ENCODE assay signal across 8 cellular contexts in genomic region chr9:121650220-121651013, GRCh38. TPM values are rescaled to one million over a fixed set of nuclear protein-coding genes. Genes with fewer than 3 reads are reported as not detected.
A peak's percentile ranks its signal among the peaks of the same experiment; 100 is the strongest.
DNase-seq lines count a peak whose midpoint lies in the region; ATAC-seq and TF ChIP-seq lines count a peak whose summit lies in the region.

No MANE protein-coding gene starts in this region.

- peaks cover 0 to 76% (median 22%) of the 10 kb centered on the region in 3 donors for H3K4me1 ChIP-seq in gastroesophageal sphincter

- H3K27ac ChIP-seq in gastroesophageal sphincter = peak overlapping the region in 3 of 4 donors; percentile 69 to 76 (median 69)

- no peaks in the 10 kb centered on the region for H3K27me3 ChIP-seq in gastroesophageal sphincter

- H3K4me3 ChIP-seq in gastroesophageal sphincter = peak overlapping the region in 1 of 2 donors; percentile 72

- ATAC-seq in activated naive CD4-positive, alpha-beta T cell treated with anti-CD3 and anti-CD28 coated beads, Interleukin-2, amount 50 U/mL, for 72 hours = peak; percentile 42 to 86
- ATAC-seq in gastroesophageal sphincter = peak; percentile 10

- H3K4me3 Mint-ChIP-seq in progenitor cell of endocrine pancreas (ENCODE audit: low read depth) = peak overlapping the region; percentile 74

- peaks cover 35% of the 10 kb centered on the region for H3K4me1 Mint-ChIP-seq in progenitor cell of endocrine pancreas (ENCODE audit: low read depth)

- no peaks in the 10 kb centered on the region for H3K27me3 Mint-ChIP-seq in progenitor cell of endocrine pancreas

- H3K9me3 Mint-ChIP-seq in activated naive CD4-positive, alpha-beta T cell treated with anti-CD3 and anti-CD28 coated beads, Interleukin-2, amount 50 U/mL, for 72 hours = no peaks in the 10 kb centered on the region
- H3K9me3 Mint-ChIP-seq in progenitor cell of endocrine pancreas (ENCODE audit: low read depth) = no peaks in the 10 kb centered on the region

- H3K9me3 ChIP-seq in gastroesophageal sphincter = no peaks in the 10 kb centered on the region

- TF ChIP-seq POLR2A in gastroesophageal sphincter (IDR thresholded peaks at IDR 0.05) = no peak

- TF ChIP-seq CTCF in gastroesophageal sphincter (IDR thresholded peaks at IDR 0.05) = no peak
- TF ChIP-seq CTCF in progenitor cell of endocrine pancreas (IDR thresholded peaks at IDR 0.05; ENCODE audit: unreplicated experiment) = no peak

- TF ChIP-seq EP300 in gastroesophageal sphincter (IDR thresholded peaks at IDR 0.05) = no peak

- no peaks in the 10 kb centered on the region for H3K36me3 ChIP-seq in gastroesophageal sphincter

- 23 to 43% methylated on average over 3 to 4 of the region's 15 CpGs for WGBS in gastroesophageal sphincter (ENCODE audit: low coverage in 1 of 2), 2 donors

- no peaks in the 10 kb centered on the region for H3K36me3 Mint-ChIP-seq in activated naive CD4-positive, alpha-beta T cell treated with anti-CD3 and anti-CD28 coated beads, Interleukin-2, amount 50 U/mL, for 72 hours
- no peaks in the 10 kb centered on the region for H3K36me3 Mint-ChIP-seq in progenitor cell of endocrine pancreas (ENCODE audit: insufficient read depth)

- peak in 1 of 2 donors; percentile 59 for DNase-seq in activated naive CD4-positive, alpha-beta T cell treated with anti-CD3 and anti-CD28 coated beads, Interleukin-2, amount 50 U/mL, for 72 hours (ENCODE audit: low spot score in 2 of 2)
- no peak for DNase-seq in activated naive CD4-positive, alpha-beta T cell (lab: John Stamatoyannopoulos, UW)
- peak; percentile 26 for DNase-seq in RPMI7951 (ENCODE audit: low read depth)
- DNase-seq in progenitor cell of endocrine pancreas (ENCODE audit: low spot score, unreplicated experiment) = peak; percentile 71
- no peak for DNase-seq in activated gamma-delta T cell treated with Interleukin-2 at 50 U/mL for 16 hours
- no peak for DNase-seq in CD1c-positive myeloid dendritic cell (ENCODE audit: extremely low spot score)
- no peak for DNase-seq in cortex of kidney (lab: John Stamatoyannopoulos, UW)

- no peak overlapping the region for H3K27ac Mint-ChIP-seq in activated naive CD4-positive, alpha-beta T cell treated with anti-CD3 and anti-CD28 coated beads, Interleukin-2, amount 50 U/mL, for 72 hours
- peak overlapping the region; percentile 87 for H3K27ac Mint-ChIP-seq in progenitor cell of endocrine pancreas

RNA-seq across cellular contexts. Expression of gene DAB2IP, which starts 1.0 kb away (rescaled TPM):
- total RNA-seq in activated naive CD4-positive, alpha-beta T cell treated with anti-CD3 and anti-CD28 coated beads, Interleukin-2, amount 50 U/mL, for 72 hours = under 1 TPM; 0.06 to 0.18 TPM
- 3.1 and 3.8 TPM in 2 replicates for total RNA-seq in RPMI7951 (2014; rRNA removed; shearing (Covaris generic))
- total RNA-seq in gastroesophageal sphincter = 10 to 100 TPM; 42.0 to 93.4 (median 47.9) TPM
- 63.2 and 67.8 TPM in 2 replicates for total RNA-seq in progenitor cell of endocrine pancreas

Comparison
In these comparisons a context has a peak if more than half of its experiments do, and no peak if none do; other contexts are left out.
1. DNase-seq: peak in RPMI7951 (single experiment) and progenitor cell of endocrine pancreas (single experiment); none in activated naive CD4-positive, alpha-beta T cell (0 of 4), activated gamma-delta T cell treated with Interleukin-2 at 50 U/mL for 16 hours (single experiment), CD1c-positive myeloid dendritic cell (single experiment) and cortex of kidney (single experiment).